ENCODE assay signal across 26 cellular contexts in genomic region chr1:66311092-66311491, GRCh38.
A peak's percentile ranks its signal among the peaks of the same experiment; 100 is the strongest.
DNase-seq lines count a peak whose midpoint lies in the region; ATAC-seq and TF ChIP-seq lines count a peak whose summit lies in the region.
"Had no signal": no experiment of that assay in that cellular context is flagged by ENCODE, and none has a peak within 500 bp of the region (broad histone marks: within the 10 kb centered on the region; RNA-seq: fewer than 3 reads in every experiment).

No MANE protein-coding gene starts in this region.

- ATAC-seq in HCT116 = no peak
- no peak for ATAC-seq in stimulated activated memory B cell treated with anti-CD40 and anti-IgM and Interleukin-4, amounts not matched to agents 10 μg/mL and 1 μg/mL and 100 μg/mL, for 72 hours
- ATAC-seq: A549, HepG2, K562 had no signal

- no peak for TF ChIP-seq CTCF in HCT116 (IDR thresholded peaks at IDR 0.05 in 2 of 3, conservative IDR thresholded peaks at IDR 0.05 in 1 of 3; ENCODE audit: borderline replicate concordance in 1 of 3, insufficient read depth in 1 of 3, low read depth in 2 of 3, low read length in 2 of 3)
- TF ChIP-seq CTCF in fibroblast of pulmonary artery (IDR thresholded peaks at IDR 0.05; ENCODE audit: low read length, missing control alignments) = no peak
- no peak for TF ChIP-seq CTCF in MCF 10A (IDR thresholded peaks at IDR 0.05; ENCODE audit: unreplicated experiment)

- RAD21 ChIA-PET in HCT116 (lab: Charles Lee; ENCODE audit: low non-redundant PET in 1 of 2, low total read pairs in 2 of 2, uncharacterized antibody in 2 of 2, unreplicated experiment in 2 of 2) = no interaction called here

- H3K4me1 Mint-ChIP-seq in MCF 10A (ENCODE audit: insufficient read depth, unreplicated experiment) = peaks cover 7% of the 10 kb centered on the region
- H3K4me1 Mint-ChIP-seq in stimulated activated memory B cell treated with anti-CD40 and anti-IgM and Interleukin-4, amounts not matched to agents 10 μg/mL and 1 μg/mL and 100 μg/mL, for 72 hours = no peaks in the 10 kb centered on the region

- H3K36me3 ChIP-seq in HCT116 (ENCODE audit: control insufficient read depth in 1 of 2, insufficient read depth in 2 of 2, low read length in 2 of 2) = no peaks in the 10 kb centered on the region
- no peaks in the 10 kb centered on the region for H3K36me3 ChIP-seq in skeletal muscle tissue (ENCODE audit: control insufficient read depth in 3 of 3, insufficient read depth in 3 of 3, low read length in 3 of 3)
- H3K36me3 ChIP-seq: BLaER1 treated with 17β-estradiol and CSF1 and Interleukin-3, amounts not matched to agents 10 nM and 100 nM; MG63; SJSA1 had no signal

- no peak for TF ChIP-seq RAD21 in HCT116 (IDR thresholded peaks at IDR 0.05; ENCODE audit: low read depth)

- no peaks in the 10 kb centered on the region for H3K79me2 ChIP-seq in HCT116 (ENCODE audit: insufficient read depth, low read length)

- CTCF ChIA-PET in HCT116 (lab: Charles Lee) (no interaction called here), MCF 10A (lab: Yijun Ruan, JAX) (interaction anchor here (0.6 kb wide), 1 partner anchor 211 kb away, joined by 3 read pairs; no protein-coding TSS in a partner anchor)

- H3K9me3 Mint-ChIP-seq in MCF 10A (ENCODE audit: unreplicated experiment) = no peaks in the 10 kb centered on the region
- H3K9me3 Mint-ChIP-seq in stimulated activated memory B cell treated with anti-CD40 and anti-IgM and Interleukin-4, amounts not matched to agents 10 μg/mL and 1 μg/mL and 100 μg/mL, for 72 hours = no peaks in the 10 kb centered on the region
- H3K9me3 Mint-ChIP-seq: CD4-positive, alpha-beta T cell had no signal

- no peak for TF ChIP-seq POLR2A in HCT116 (IDR thresholded peaks at IDR 0.05; ENCODE audit: borderline replicate concordance, extremely low read depth, insufficient read depth, insufficient read length)

- no TSS peak for BruUV-seq in HCT116 (replicated peaks; lab: Mats Ljungman, UMichigan)
- no TSS peak for BruUV-seq in MCF 10A (replicated peaks; lab: Mats Ljungman, UMichigan)

- H3K9me2 ChIP-seq in HCT116 (ENCODE audit: insufficient read depth) = no peaks in the 10 kb centered on the region

- H3K9me3 ChIP-seq in HCT116 (ENCODE audit: control insufficient read depth in 1 of 2, insufficient read depth in 1 of 2, low read depth in 1 of 2, low read length in 2 of 2) = no peaks in the 10 kb centered on the region
- H3K9me3 ChIP-seq in skeletal muscle tissue (ENCODE audit: control insufficient read depth in 3 of 3, low read length in 3 of 3) = no peaks in the 10 kb centered on the region
- H3K9me3 ChIP-seq: A549; BLaER1 treated with 17β-estradiol and CSF1 and Interleukin-3, amounts not matched to agents 10 nM and 100 nM; MG63; SJSA1 had no signal

- no peak for DNase-seq in HCT116 (ENCODE audit: low read depth, low spot score)
- DNase-seq in amniotic epithelial cell (ENCODE audit: low read depth) = peak; percentile 70
- peak; percentile 48 for DNase-seq in fibroblast of pulmonary artery (ENCODE audit: low read depth)
- DNase-seq in MCF 10A (ENCODE audit: unreplicated experiment) = no peak
- DNase-seq in LoVo (ENCODE audit: low spot score) = no peak
- DNase-seq: AML-193; CD4-positive, alpha-beta T cell; Kasumi-1; MG63; NCI-H1105 treated with DMSO at 0.1 percent for 48 hours; NCI-H146; NCI-H1930; NCI-H2107; NCI-H446; NCI-H524 treated with DMSO at 0.1 percent for 48 hours; NCI-H82; NK-92 treated with Interleukin-12 subunit alpha and Interleukin-12 subunit beta, amount 100 ng/mL, for 24 hours; PC-9; Right ventricle myocardium superior had no signal

- H3K27me3 Mint-ChIP-seq in MCF 10A (ENCODE audit: insufficient read depth, unreplicated experiment) = no peaks in the 10 kb centered on the region
- no peaks in the 10 kb centered on the region for H3K27me3 Mint-ChIP-seq in stimulated activated memory B cell treated with anti-CD40 and anti-IgM and Interleukin-4, amounts not matched to agents 10 μg/mL and 1 μg/mL and 100 μg/mL, for 72 hours
- H3K27me3 Mint-ChIP-seq: CD4-positive, alpha-beta T cell had no signal

- H3K4me2 ChIP-seq in HCT116 (ENCODE audit: low read length) = no peak overlapping the region
- H3K4me2 ChIP-seq: A549; BLaER1 treated with 17β-estradiol and CSF1 and Interleukin-3, amounts not matched to agents 10 nM and 100 nM; PC-9 had no signal

- peaks cover 44 to 53% of the 10 kb centered on the region in 2 experiments for H3K4me1 ChIP-seq in HCT116 (ENCODE audit: control insufficient read depth in 1 of 2, insufficient read depth in 2 of 2, low read length in 2 of 2)
- H3K4me1 ChIP-seq in skeletal muscle tissue (ENCODE audit: control insufficient read depth in 3 of 3, insufficient read depth in 3 of 3, low read length in 3 of 3) = peaks cover 9 to 30% (median 10%) of the 10 kb centered on the region in 3 donors

- no peak overlapping the region for H3K4me3 Mint-ChIP-seq in MCF 10A (ENCODE audit: unreplicated experiment)
- no peak overlapping the region for H3K4me3 Mint-ChIP-seq in stimulated activated memory B cell treated with anti-CD40 and anti-IgM and Interleukin-4, amounts not matched to agents 10 μg/mL and 1 μg/mL and 100 μg/mL, for 72 hours
- H3K4me3 Mint-ChIP-seq: CD4-positive, alpha-beta T cell had no signal

- intact Hi-C loops in HCT116 (cut with micrococcal nuclease) (no loop called here), MCF 10A (cut with micrococcal nuclease) (no loop called here)

- no peaks in the 10 kb centered on the region for H4K20me1 ChIP-seq in HCT116 (ENCODE audit: insufficient read depth)
- H4K20me1 ChIP-seq: BLaER1 treated with 17β-estradiol and CSF1 and Interleukin-3, amounts not matched to agents 10 nM and 100 nM had no signal

- no peak overlapping the region for H3K27ac Mint-ChIP-seq in MCF 10A (ENCODE audit: low read depth, unreplicated experiment)
- H3K27ac Mint-ChIP-seq in stimulated activated memory B cell treated with anti-CD40 and anti-IgM and Interleukin-4, amounts not matched to agents 10 μg/mL and 1 μg/mL and 100 μg/mL, for 72 hours = no peak overlapping the region
- H3K27ac Mint-ChIP-seq: CD4-positive, alpha-beta T cell had no signal

- H3K27ac ChIP-seq in HCT116 (ENCODE audit: low read depth, low read length) = no peak overlapping the region
- H3K27ac ChIP-seq in skeletal muscle tissue (ENCODE audit: low read depth, low read length) = peak overlapping the region; percentile 79
- H3K27ac ChIP-seq: BLaER1 treated with 17β-estradiol and CSF1 and Interleukin-3, amounts not matched to agents 10 nM and 100 nM; PC-9; SJSA1 had no signal

- no peak overlapping the region for H2AFZ ChIP-seq in HCT116 (ENCODE audit: low read depth, low read length, poor library complexity, severe bottlenecking)
- H2AFZ ChIP-seq: PC-9 had no signal

- H3K9ac ChIP-seq in HCT116 (ENCODE audit: low read length) = no peak overlapping the region
- H3K9ac ChIP-seq in skeletal muscle tissue (ENCODE audit: low read depth in 1 of 3, low read length in 3 of 3) = peak overlapping the region in 1 of 3 donors; percentile 61
- H3K9ac ChIP-seq: BLaER1 treated with 17β-estradiol and CSF1 and Interleukin-3, amounts not matched to agents 10 nM and 100 nM had no signal

- POLR2A ChIA-PET in HCT116 (lab: Charles Lee) (no interaction called here), MCF 10A (lab: Yijun Ruan, JAX) (interaction anchor here (2.1 kb wide), 1 partner anchor 9 kb away, joined by 6 read pairs; no protein-coding TSS in a partner anchor)

- no peaks in the 10 kb centered on the region for H3K36me3 Mint-ChIP-seq in MCF 10A (ENCODE audit: insufficient read depth, unreplicated experiment)
- no peaks in the 10 kb centered on the region for H3K36me3 Mint-ChIP-seq in stimulated activated memory B cell treated with anti-CD40 and anti-IgM and Interleukin-4, amounts not matched to agents 10 μg/mL and 1 μg/mL and 100 μg/mL, for 72 hours

- H3K27me3 ChIP-seq in HCT116 (ENCODE audit: insufficient read depth, low read length) = no peaks in the 10 kb centered on the region
- no peaks in the 10 kb centered on the region for H3K27me3 ChIP-seq in skeletal muscle tissue (ENCODE audit: control insufficient read depth in 3 of 3, insufficient read depth in 3 of 3, low read length in 3 of 3)
- H3K27me3 ChIP-seq: BLaER1 treated with 17β-estradiol and CSF1 and Interleukin-3, amounts not matched to agents 10 nM and 100 nM; MG63 had no signal

- no peak overlapping the region for H3K4me3 ChIP-seq in HCT116 (replicated peaks in 1 of 2; ENCODE audit: low read depth in 1 of 2, low read length in 2 of 2)
- no peak overlapping the region for H3K4me3 ChIP-seq in fibroblast of pulmonary artery (replicated peaks; ENCODE audit: low read depth, low read length)
- no peak overlapping the region for H3K4me3 ChIP-seq in skeletal muscle tissue (ENCODE audit: low read length in 3 of 3)
- H3K4me3 ChIP-seq: A549; BLaER1 treated with 17β-estradiol and CSF1 and Interleukin-3, amounts not matched to agents 10 nM and 100 nM; K562; MG63; PC-9; SJSA1 had no signal

TF ChIP-seq in HCT116, 20 proteins besides CTCF, POLR2A, EP300 and RAD21:
- TF ChIP-seq EZH2 (IDR thresholded peaks at IDR 0.05) = no peak
- TF ChIP-seq CEBPB (IDR thresholded peaks at IDR 0.05; ENCODE audit: low read depth) = peak; percentile 9; the same call in 1 of the 2 replicates
TF ChIP-seq in HCT116: peak in this region for 1.

Comparison
In these comparisons a context has a peak if more than half of its experiments do, and no peak if none do; other contexts are left out.
1. DNase-seq: peak in amniotic epithelial cell (single experiment) and fibroblast of pulmonary artery (single experiment); none in HCT116 (single experiment), MCF 10A (single experiment) and LoVo (single experiment).